Comparison of ENCODE assay signal across 9 cellular contexts in the genomic region with DNA sequence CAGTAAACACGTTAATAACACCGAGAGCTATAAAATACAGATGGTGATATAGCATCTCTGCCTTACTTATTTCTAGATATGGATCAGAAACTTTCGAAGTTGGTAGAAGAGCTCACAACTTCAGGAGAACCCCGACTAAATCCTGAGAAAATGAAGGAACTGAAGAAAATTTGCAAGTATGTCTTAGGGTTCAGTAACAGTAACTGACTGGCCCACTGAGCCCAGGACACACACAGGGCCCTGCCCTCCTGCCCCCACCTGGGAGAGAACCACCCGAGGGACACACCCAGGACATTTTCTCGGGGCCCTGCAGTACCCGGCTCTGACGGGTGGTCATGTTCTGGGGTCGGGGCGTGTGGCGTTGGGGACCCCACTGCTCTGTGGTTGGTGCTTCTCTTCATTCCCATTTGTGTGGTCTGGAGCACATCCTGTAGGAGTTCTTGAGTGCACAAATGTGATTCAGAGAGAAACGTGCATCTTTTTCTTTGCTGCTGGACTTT. TPM values are rescaled to one million over a fixed set of nuclear protein-coding genes. Genes with fewer than 3 reads are reported as not detected.
A peak's percentile ranks its signal among the peaks of the same experiment; 100 is the strongest.
DNase-seq lines count a peak whose midpoint lies in the region; ATAC-seq and TF ChIP-seq lines count a peak whose summit lies in the region.
"Had no signal": no experiment of that assay in that cellular context is flagged by ENCODE, and none has a peak within 500 bp of the region (broad histone marks: within the 10 kb centered on the region; RNA-seq: fewer than 3 reads in every experiment).

No MANE protein-coding gene starts in this region.

- no peak overlapping the region for H4K8ac ChIP-seq in neuronal stem cell (ENCODE audit: low read depth, low read length)

- H2AFZ ChIP-seq in PC-9 (peak overlapping the region; percentile 79), neuronal stem cell (ENCODE audit: low read length) (peak overlapping the region; percentile 86)

- peaks cover 26% of the 10 kb centered on the region for H3K4me1 ChIP-seq in CD4-positive, CD25-positive, alpha-beta regulatory T cell (ENCODE audit: control insufficient read depth, insufficient read depth, low read length, poor library complexity, severe bottlenecking)
- peaks cover 30% of the 10 kb centered on the region for H3K4me1 ChIP-seq in PC-9 (replicated peaks; ENCODE audit: insufficient read depth)
- peaks cover 1 to 4% of the 10 kb centered on the region in 2 donors for H3K4me1 ChIP-seq in neuronal stem cell (ENCODE audit: control insufficient read depth in 2 of 2, insufficient read depth in 1 of 2, low read depth in 1 of 2, low read length in 2 of 2)

- TF ChIP-seq CTCF in PC-9 (conservative IDR thresholded peaks at IDR 0.05) (0 out of 2 replicates have a peak, but pooled peaks have one; percentile 5), endothelial cell (IDR thresholded peaks at IDR 0.05; ENCODE audit: unreplicated experiment) (no peak)

- peaks cover 19% of the 10 kb centered on the region for H3K79me1 ChIP-seq in neuronal stem cell (ENCODE audit: low read depth, low read length)

- H4K20me1 ChIP-seq in PC-9 (ENCODE audit: insufficient read depth) = peaks cover 8% of the 10 kb centered on the region; the same call in 1 of the 2 replicates

- H3K18ac ChIP-seq in neuronal stem cell (ENCODE audit: low read length) = no peak overlapping the region

- no peak overlapping the region for H3K14ac ChIP-seq in neuronal stem cell (ENCODE audit: low read length)

- no peaks in the 10 kb centered on the region for H3K9me2 ChIP-seq in PC-9 (ENCODE audit: insufficient read depth)

- no peak overlapping the region for H2AK5ac ChIP-seq in neuronal stem cell (ENCODE audit: low read depth, low read length)

- no CpG with 5 or more reads among the region's 12 CpGs for WGBS in neuronal stem cell (ENCODE audit: extremely low coverage in 2 of 2, insufficient read length in 2 of 2, insufficient replicate concordance in 1 of 2), 2 donors

- BruUV-seq in PC-9 (replicated peaks; lab: Mats Ljungman, UMichigan) = TSS peak; percentile 69

- H3F3A ChIP-seq in PC-9 (ENCODE audit: insufficient read depth, low read depth) = peaks cover 37% of the 10 kb centered on the region

- H4K91ac ChIP-seq in neuronal stem cell (ENCODE audit: low read depth, low read length, poor library complexity) = no peak overlapping the region

- H2BK5ac ChIP-seq in neuronal stem cell (ENCODE audit: low read length) = no peak overlapping the region

- H3K27me3 ChIP-seq in CD4-positive, CD25-positive, alpha-beta regulatory T cell (ENCODE audit: control insufficient read depth, insufficient read depth, low read length) = no peaks in the 10 kb centered on the region
- no peaks in the 10 kb centered on the region for H3K27me3 ChIP-seq in PC-9 (ENCODE audit: insufficient read depth, low read depth)
- H3K27me3 ChIP-seq in neuronal stem cell (ENCODE audit: control insufficient read depth in 3 of 3, insufficient read depth in 3 of 3, low read depth in 1 of 3, low read length in 3 of 3) = no peaks in the 10 kb centered on the region

- CTCF ChIA-PET in PC-9 (lab: Charles Lee) = no interaction called here

- no peak for DNase-seq in CD4-positive, CD25-positive, alpha-beta regulatory T cell
- DNase-seq in PC-9 = no peak
- no peak for DNase-seq in endothelial cell (ENCODE audit: low spot score)
- DNase-seq in neuronal stem cell (ENCODE audit: low spot score) = no peak
- DNase-seq in GOT3 (lab: John Stamatoyannopoulos, UW) = no peak
- no peak for DNase-seq in HK-2 (ENCODE audit: unreplicated experiment)
- DNase-seq in GDM1 (lab: John Stamatoyannopoulos, UW) = no peak
- DNase-seq in dedifferentiated amniotic fluid mesenchymal stem cell (ENCODE audit: extremely low spot score) = no peak

- H3K27ac Mint-ChIP-seq in CD4-positive, CD25-positive, alpha-beta regulatory T cell = peak overlapping the region; percentile 86 to 93 (median 90)
- peak overlapping the region; percentile 87 for H3K27ac Mint-ChIP-seq in endothelial cell (ENCODE audit: unreplicated experiment)

- POLR2A ChIA-PET in PC-9 (lab: Charles Lee; ENCODE audit: unreplicated experiment) = no interaction called here

- H2BK12ac ChIP-seq in neuronal stem cell (ENCODE audit: low read length) = no peak overlapping the region

- no peak for ATAC-seq in CD4-positive, CD25-positive, alpha-beta regulatory T cell (ENCODE audit: low read depth in 2 of 2)

- peaks cover 14% of the 10 kb centered on the region for H3K36me3 Mint-ChIP-seq in CD4-positive, CD25-positive, alpha-beta regulatory T cell
- peaks cover 19% of the 10 kb centered on the region for H3K36me3 Mint-ChIP-seq in endothelial cell (ENCODE audit: low read depth, unreplicated experiment)

- H2BK120ac ChIP-seq in neuronal stem cell (ENCODE audit: low read depth, low read length) = no peak overlapping the region

- H3K9me3 Mint-ChIP-seq in CD4-positive, CD25-positive, alpha-beta regulatory T cell = no peaks in the 10 kb centered on the region
- no peaks in the 10 kb centered on the region for H3K9me3 Mint-ChIP-seq in endothelial cell (ENCODE audit: unreplicated experiment)

- peak overlapping the region; percentile 13 for H3K23ac ChIP-seq in neuronal stem cell (ENCODE audit: low read depth, low read length, poor library complexity)

- H2BK15ac ChIP-seq in neuronal stem cell (ENCODE audit: low read length) = no peak overlapping the region

- H3K79me2 ChIP-seq in PC-9 (ENCODE audit: low read depth) = peaks cover 16% of the 10 kb centered on the region; the same call in 1 of the 2 replicates

- no peaks in the 10 kb centered on the region for H3K36me3 ChIP-seq in CD4-positive, CD25-positive, alpha-beta regulatory T cell (ENCODE audit: control insufficient read depth, insufficient read depth, low read length)
- H3K36me3 ChIP-seq in PC-9 (ENCODE audit: low read depth) (no peaks in the 10 kb centered on the region), neuronal stem cell (replicated peaks in 1 of 2; ENCODE audit: control insufficient read depth in 2 of 2, insufficient read depth in 2 of 2, low read length in 2 of 2) (peaks cover 8 to 34% of the 10 kb centered on the region in 2 donors)

- H3K9ac ChIP-seq in neuronal stem cell (ENCODE audit: low read depth, low read length, poor library complexity) = peak overlapping the region; percentile 98

- H3K4me1 Mint-ChIP-seq in CD4-positive, CD25-positive, alpha-beta regulatory T cell = peaks cover 12 to 50% (median 30%) of the 10 kb centered on the region in 4 donors
- H3K4me1 Mint-ChIP-seq in endothelial cell (ENCODE audit: unreplicated experiment) = peaks cover 20% of the 10 kb centered on the region

- no peaks in the 10 kb centered on the region for H3K27me3 Mint-ChIP-seq in CD4-positive, CD25-positive, alpha-beta regulatory T cell
- H3K27me3 Mint-ChIP-seq in endothelial cell (ENCODE audit: unreplicated experiment) = peaks cover 17% of the 10 kb centered on the region

- H3K4ac ChIP-seq in neuronal stem cell (ENCODE audit: low read length) = no peak overlapping the region

- intact Hi-C loops in PC-9 (cut with micrococcal nuclease; ENCODE audit: unreplicated experiment) = loop anchor here (5.0 to 10.0 kb wide), 3 partner anchors 336 to 1106 kb away; a partner anchor contains a TSS

- peak overlapping the region; percentile 93 for H3K27ac ChIP-seq in CD4-positive, CD25-positive, alpha-beta regulatory T cell (ENCODE audit: insufficient read depth, low read length, poor library complexity, severe bottlenecking)
- H3K27ac ChIP-seq in PC-9 = peak overlapping the region; percentile 73
- H3K27ac ChIP-seq in neuronal stem cell (replicated peaks; ENCODE audit: low read length) = peak overlapping the region; percentile 88

- H3K4me3 ChIP-seq in CD4-positive, CD25-positive, alpha-beta regulatory T cell (ENCODE audit: low read depth, low read length) = peak overlapping the region; percentile 77
- H3K4me3 ChIP-seq in PC-9 (peak overlapping the region; percentile 84), neuronal stem cell (ENCODE audit: low read length in 2 of 2) (peak overlapping the region in 1 of 2 donors; percentile 81)

- H3K4me2 ChIP-seq in PC-9 (peak overlapping the region; percentile 100), neuronal stem cell (ENCODE audit: insufficient read depth, low read length, poor library complexity, severe bottlenecking) (peak overlapping the region; percentile 66)

- peak overlapping the region; percentile 90 to 96 (median 92) for H3K4me3 Mint-ChIP-seq in CD4-positive, CD25-positive, alpha-beta regulatory T cell
- peak overlapping the region; percentile 90 for H3K4me3 Mint-ChIP-seq in endothelial cell (ENCODE audit: unreplicated experiment)

- no peaks in the 10 kb centered on the region for H3K9me3 ChIP-seq in CD4-positive, CD25-positive, alpha-beta regulatory T cell (ENCODE audit: control insufficient read depth in 2 of 2, low read length in 2 of 2)
- H3K9me3 ChIP-seq in PC-9 (ENCODE audit: insufficient read depth, low read depth) = no peaks in the 10 kb centered on the region
- no peaks in the 10 kb centered on the region for H3K9me3 ChIP-seq in neuronal stem cell (replicated peaks in 1 of 2; ENCODE audit: control insufficient read depth in 2 of 2, insufficient read depth in 1 of 2, low read depth in 1 of 2, low read length in 2 of 2)

RNA-seq across cellular contexts. Expression of a gene that starts 1.1 kb away (rescaled TPM):
- 42.9 TPM for total RNA-seq in CD4-positive, CD25-positive, alpha-beta regulatory T cell
- polyA plus RNA-seq in CD4-positive, CD25-positive, alpha-beta regulatory T cell = 1 to 10 TPM; 2.1 to 4.4 (median 3.4) TPM
- total RNA-seq in PC-9 (2021) = 24.3 and 38.7 TPM in 2 replicates
- total RNA-seq in endothelial cell (ENCODE audit: unreplicated experiment) = 22.1 TPM
- polyA plus RNA-seq in neuronal stem cell (2013, experiment 1 of 2) = 8.6 TPM
- 8.7 TPM for polyA plus RNA-seq in neuronal stem cell (2013, experiment 2 of 2)

RNA-seq across cellular contexts. Expression of a gene that starts 58.2 kb away (rescaled TPM):
- total RNA-seq in CD4-positive, CD25-positive, alpha-beta regulatory T cell = not detected
- polyA plus RNA-seq in CD4-positive, CD25-positive, alpha-beta regulatory T cell = not detected
- not detected in 2 replicates for total RNA-seq in PC-9 (2021)
- total RNA-seq in endothelial cell (ENCODE audit: unreplicated experiment) = not detected
- not detected for polyA plus RNA-seq in neuronal stem cell (2013, experiment 1 of 2)
- not detected for polyA plus RNA-seq in neuronal stem cell (2013, experiment 2 of 2)
- total RNA-seq: T-helper 1 cell treated with Interleukin-12 subunit alpha and Interleukin-12 subunit beta and Interleukin-4 antibody, amounts not matched to agents 30 ng/mL and 1 ng/mL, for 36 hours had no signal

RNA-seq across cellular contexts. Expression of a gene that starts 58.4 kb away (rescaled TPM):
- 77.7 TPM for total RNA-seq in CD4-positive, CD25-positive, alpha-beta regulatory T cell
- polyA plus RNA-seq in CD4-positive, CD25-positive, alpha-beta regulatory T cell = 10 to 100 TPM; 61.2 to 76.2 (median 66.2) TPM
- total RNA-seq in PC-9 (2021) (79.4 and 88.6 TPM in 2 replicates), endothelial cell (ENCODE audit: unreplicated experiment) (68.2 TPM)
- polyA plus RNA-seq in neuronal stem cell (2013, experiment 1 of 2) = 38.4 TPM
- polyA plus RNA-seq in neuronal stem cell (2013, experiment 2 of 2) = 37.0 TPM
